9 cellular contexts compared by ENCODE assay signal in genomic region chr16:3952342-3953131, GRCh38.
DNase-seq lines count a peak whose midpoint lies in the region; ATAC-seq, FAIRE-seq and TF ChIP-seq lines count a peak whose summit lies in the region.
"Had no signal": no experiment of that assay in that cellular context is flagged by ENCODE, and none has a peak within 500 bp of the region (broad histone marks: within the 10 kb centered on the region; RNA-seq: fewer than 3 reads in every experiment).

No MANE protein-coding gene starts in this region.

- no peak overlapping the region for H2AFZ ChIP-seq in K562 (ENCODE audit: low read depth, low read length)

- no peak for FAIRE-seq in K562 (lab: Jason Lieb, UNC)

- H3K4me1 ChIP-seq in HEK293 (ENCODE audit: control insufficient read depth, insufficient read depth, low read length) (no peaks in the 10 kb centered on the region), K562 (replicated peaks in 1 of 2; ENCODE audit: control insufficient read depth in 2 of 2, insufficient read depth in 2 of 2, low read length in 2 of 2) (peaks cover 0 to 5% of the 10 kb centered on the region in 2 experiments; a peak in 2 of 5 replicates), subcutaneous abdominal adipose tissue (ENCODE audit: control insufficient read depth in 5 of 5, insufficient read depth in 5 of 5, low read length in 5 of 5) (peaks cover 11 to 48% (median 40%) of the 10 kb centered on the region in 5 donors)

- no peak for TF ChIP-seq RAD21 in K562 (CRISPR knock-in tag; conservative IDR thresholded peaks at IDR 0.05 in 1 of 2, IDR thresholded peaks at IDR 0.05 in 1 of 2)

- H3K36me3 ChIP-seq in HEK293 (ENCODE audit: control insufficient read depth in 2 of 2, insufficient read depth in 1 of 2, low read length in 2 of 2): no peaks in the 10 kb centered on the region
- H3K36me3 ChIP-seq in K562 (ENCODE audit: control insufficient read depth, insufficient read depth, low read length): no peaks in the 10 kb centered on the region
- H3K36me3 ChIP-seq in subcutaneous abdominal adipose tissue (ENCODE audit: control insufficient read depth in 5 of 5, insufficient read depth in 5 of 5, low read length in 5 of 5): no peaks in the 10 kb centered on the region

- H3K27ac ChIP-seq in HEK293 (ENCODE audit: extremely low read depth, low read depth, low read length) (no peak overlapping the region), K562 (ENCODE audit: extremely low read depth, low read depth, low read length) (no peak overlapping the region), subcutaneous abdominal adipose tissue (ENCODE audit: low read depth, low read length) (peak overlapping the region; percentile 78)

- WGBS in K562 (ENCODE audit: insufficient coverage, low coverage, missing lambda C conversion rate): under 1% methylated on average over 14 of the region's 14 CpGs

- peaks cover 56 to 82% of the 10 kb centered on the region in 2 experiments for H3K27me3 ChIP-seq in K562 (ENCODE audit: control insufficient read depth in 2 of 2, insufficient read depth in 2 of 2, low read length in 2 of 2)
- peaks cover 0 to 6% (median 0%) of the 10 kb centered on the region in 5 donors for H3K27me3 ChIP-seq in subcutaneous abdominal adipose tissue (ENCODE audit: control insufficient read depth in 5 of 5, insufficient read depth in 4 of 5, low read length in 5 of 5)

- no peak for TF ChIP-seq EP300 in K562 (IDR thresholded peaks at IDR 0.05; ENCODE audit: low read length)

- DNase-seq in K562 (ENCODE audit: extremely low read depth in 1 of 4, low spot score in 3 of 4): no peak
- peak; percentile 63 for DNase-seq in iPS-NIHi7 (ENCODE audit: extremely low spot score)
- DNase-seq in activated naive CD4-positive, alpha-beta T cell (lab: John Stamatoyannopoulos, UW): no peak
- DNase-seq in AML-193 (lab: John Stamatoyannopoulos, UW): no peak
- no peak for DNase-seq in COLO829 (ENCODE audit: low spot score)
- no peak for DNase-seq in stimulated activated CD8-positive, alpha-beta memory T cell treated with anti-CD3 and anti-CD28 coated beads, Interleukin-4, amount 100 ng/mL, for 48 hours
- DNase-seq: T-helper 1 cell had no signal

- no peaks in the 10 kb centered on the region for H3K9me3 ChIP-seq in HEK293 (ENCODE audit: control insufficient read depth, insufficient read depth, low read depth, low read length)
- H3K9me3 ChIP-seq in K562 (replicated peaks; ENCODE audit: control insufficient read depth, insufficient read depth, low read depth, low read length): no peaks in the 10 kb centered on the region
- no peaks in the 10 kb centered on the region for H3K9me3 ChIP-seq in subcutaneous abdominal adipose tissue (ENCODE audit: control insufficient read depth in 5 of 5, low read length in 5 of 5)

- ATAC-seq in K562: no peak

- H3K9ac ChIP-seq in K562 (ENCODE audit: insufficient read depth in 1 of 2, low read depth in 2 of 2, low read length in 2 of 2): no peak overlapping the region
- H3K9ac ChIP-seq in subcutaneous abdominal adipose tissue (ENCODE audit: low read length in 5 of 5): no peak overlapping the region

- intact Hi-C loops in K562 (cut with micrococcal nuclease): no loop called here

- CTCF ChIA-PET in HEK293 (lab: Yijun Ruan, JAX) (interaction anchor here (0.6 to 2.0 kb wide), 2 partner anchors 13 to 30 kb away, joined by 3 to 9 read pairs; no protein-coding TSS in a partner anchor), K562 (lab: Yijun Ruan, JAX; ENCODE audit: low intra/inter-chr PET ratio) (interaction anchor here (0.6 kb wide), 1 partner anchor 11 kb away, joined by 3 read pairs; no protein-coding TSS in a partner anchor)

- no peak overlapping the region for H3K4me3 ChIP-seq in HEK293 (ENCODE audit: low read depth, low read length)
- H3K4me3 ChIP-seq in K562: no peak overlapping the region
- peak overlapping the region in 3 of 5 donors; percentile 24 to 50 (median 34) for H3K4me3 ChIP-seq in subcutaneous abdominal adipose tissue (ENCODE audit: low read depth in 1 of 5, low read length in 5 of 5)

- H3K79me2 ChIP-seq in K562 (ENCODE audit: control insufficient read depth, insufficient read depth, low read length): no peaks in the 10 kb centered on the region

- peaks cover 4% of the 10 kb centered on the region; the same call in 1 of the 2 replicates for H4K20me1 ChIP-seq in K562 (replicated peaks; ENCODE audit: control insufficient read depth, insufficient read depth, low read length)

- TF ChIP-seq CTCF in HEK293 (tag by site-specific recombination; IDR thresholded peaks at IDR 0.05): no peak
- no peak for TF ChIP-seq CTCF in K562 (IDR thresholded peaks at IDR 0.05 in 2 of 3, conservative IDR thresholded peaks at IDR 0.05 in 1 of 3; ENCODE audit: insufficient read depth in 2 of 3, low read depth in 1 of 3, low read length in 3 of 3)

- no peaks in the 10 kb centered on the region for H3K9me1 ChIP-seq in K562 (ENCODE audit: control insufficient read depth, insufficient read depth, low read length)

- in situ Hi-C loops in K562 (cut with MboI): no loop called here

- POLR2A ChIA-PET in HEK293 (lab: Yijun Ruan, JAX) (no interaction called here), K562 (lab: Yijun Ruan, JAX) (interaction anchor here (0.6 kb wide), 1 partner anchor 306 kb away, joined by 3 read pairs; no protein-coding TSS in a partner anchor)

- H3K4me2 ChIP-seq in K562 (ENCODE audit: insufficient read depth, low read length): no peak overlapping the region

- BruUV-seq in K562 (replicated peaks; lab: Mats Ljungman, UMichigan): no TSS peak

- TF ChIP-seq POLR2A in K562 (conservative IDR thresholded peaks at IDR 0.05): no peak

TF ChIP-seq in HEK293, 187 proteins besides CTCF, POLR2A, EP300 and RAD21 (continues in another document):
- TF ChIP-seq PRDM6 (tag by site-specific recombination; IDR thresholded peaks at IDR 0.05) (no peak), MZF1 (tag by site-specific recombination; IDR thresholded peaks at IDR 0.05; ENCODE audit: borderline replicate concordance) (peak; percentile 98; the same call in 1 of the 2 replicates), SP2 (tag by site-specific recombination; IDR thresholded peaks at IDR 0.05) (peak; percentile 29)
- TF ChIP-seq, protein P1, sequence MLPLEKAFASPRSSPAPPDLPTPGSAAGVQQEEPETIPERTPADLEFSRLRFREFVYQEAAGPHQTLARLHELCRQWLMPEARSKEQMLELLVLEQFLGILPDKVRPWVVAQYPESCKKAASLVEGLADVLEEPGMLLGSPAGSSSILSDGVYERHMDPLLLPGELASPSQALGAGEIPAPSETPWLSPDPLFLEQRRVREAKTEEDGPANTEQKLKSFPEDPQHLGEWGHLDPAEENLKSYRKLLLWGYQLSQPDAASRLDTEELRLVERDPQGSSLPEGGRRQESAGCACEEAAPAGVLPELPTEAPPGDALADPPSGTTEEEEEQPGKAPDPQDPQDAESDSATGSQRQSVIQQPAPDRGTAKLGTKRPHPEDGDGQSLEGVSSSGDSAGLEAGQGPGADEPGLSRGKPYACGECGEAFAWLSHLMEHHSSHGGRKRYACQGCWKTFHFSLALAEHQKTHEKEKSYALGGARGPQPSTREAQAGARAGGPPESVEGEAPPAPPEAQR (tag by site-specific recombination; IDR thresholded peaks at IDR 0.05): no peak

TF ChIP-seq in K562, 482 proteins besides CTCF, POLR2A, EP300 and RAD21:
- no peak for TF ChIP-seq ZNF277 (CRISPR knock-in tag; IDR thresholded peaks at IDR 0.05; ENCODE audit: borderline replicate concordance)
- peak; percentile 58; the same call in 1 of the 2 replicates for TF ChIP-seq ZNF121 (CRISPR knock-in tag; conservative IDR thresholded peaks at IDR 0.05)

Comparison
In these comparisons a context has a peak if more than half of its experiments do, and no peak if none do; other contexts are left out.
1. H3K4me3 ChIP-seq: peak in subcutaneous abdominal adipose tissue (3 of 5); none in HEK293 (single experiment) and K562 (single experiment).
2. Of the 44 proteins assayed by ChIP-seq in both K562 and HEK293: peak only in K562: none; only in HEK293: SP2 and ZBTB17; in both: ZNF121; in neither: 41.